Comparison of ENCODE assay signal across 2 cellular contexts in the genomic region with DNA sequence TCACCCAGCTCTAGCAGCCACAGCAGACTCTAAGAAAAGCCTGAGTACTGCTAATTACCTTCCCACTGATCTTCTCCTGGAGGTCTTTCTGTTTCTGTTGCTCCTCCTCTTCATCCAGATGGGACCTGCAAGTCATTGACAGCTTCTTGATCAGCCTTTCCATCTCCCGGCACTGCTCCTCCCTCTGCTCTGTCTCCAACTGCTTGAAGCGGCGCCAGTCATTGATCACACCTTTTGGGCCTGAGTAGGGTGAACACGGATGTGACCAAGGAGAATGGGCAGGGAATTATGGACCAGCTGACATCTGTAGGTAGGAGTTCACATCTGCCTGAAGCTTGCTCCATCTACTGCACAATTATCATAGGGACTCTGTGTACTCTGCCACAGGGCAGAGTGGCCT.
TF ChIP-seq lines count a peak whose summit lies in the region.

No MANE protein-coding gene starts in this region.

TF ChIP-seq in IMR-90, 13 proteins besides CTCF, POLR2A, EP300 and RAD21:
- TF ChIP-seq CEBPB (IDR thresholded peaks at IDR 0.05; ENCODE audit: low read depth, low read length): no peak
- TF ChIP-seq CHD1 (IDR thresholded peaks at IDR 0.05; ENCODE audit: low read depth, low read length): no peak
- no peak for TF ChIP-seq MXI1 (IDR thresholded peaks at IDR 0.05; ENCODE audit: borderline replicate concordance, low read depth, low read length)
- no peak for TF ChIP-seq MAZ (IDR thresholded peaks at IDR 0.05; ENCODE audit: borderline replicate concordance, low read depth, low read length)
- no peak for TF ChIP-seq FOS (IDR thresholded peaks at IDR 0.05; ENCODE audit: low read depth, low read length)
- TF ChIP-seq USF2 (IDR thresholded peaks at IDR 0.05; ENCODE audit: low read depth, low read length): no peak
- no peak for TF ChIP-seq MAFK (IDR thresholded peaks at IDR 0.05; ENCODE audit: low read depth, low read length)
- TF ChIP-seq SMC3 (IDR thresholded peaks at IDR 0.05; ENCODE audit: low read depth, low read length): no peak
- TF ChIP-seq RCOR1 (IDR thresholded peaks at IDR 0.05; ENCODE audit: insufficient replicate concordance, low read length): no peak
- TF ChIP-seq NFE2L2 (IDR thresholded peaks at IDR 0.05; ENCODE audit: low read depth, low read length): no peak
- no peak for TF ChIP-seq ELK1 (IDR thresholded peaks at IDR 0.05; ENCODE audit: borderline replicate concordance, low read depth, low read length)
- TF ChIP-seq BHLHE40 (IDR thresholded peaks at IDR 0.05; ENCODE audit: low read depth, low read length): no peak

TF ChIP-seq in WTC11, 78 proteins besides CTCF, POLR2A, EP300 and RAD21:
- TF ChIP-seq ZNF532 (CRISPR knock-in tag; IDR thresholded peaks at IDR 0.05; ENCODE audit: borderline replicate concordance) (no peak), ZBTB43 (CRISPR knock-in tag; IDR thresholded peaks at IDR 0.05) (no peak), NFE2L1 (CRISPR knock-in tag; IDR thresholded peaks at IDR 0.05) (no peak), NR2C2 (CRISPR knock-in tag; IDR thresholded peaks at IDR 0.05) (no peak), ZNF396 (CRISPR knock-in tag; IDR thresholded peaks at IDR 0.05; ENCODE audit: borderline replicate concordance) (no peak), ZNF138 (CRISPR knock-in tag; conservative IDR thresholded peaks at IDR 0.05) (no peak), AFF4 (CRISPR knock-in tag; IDR thresholded peaks at IDR 0.05; ENCODE audit: borderline replicate concordance) (no peak), KAT7 (CRISPR knock-in tag; IDR thresholded peaks at IDR 0.05; ENCODE audit: borderline replicate concordance) (no peak), GABPB1 (CRISPR knock-in tag; IDR thresholded peaks at IDR 0.05) (no peak), NR1H2 (CRISPR knock-in tag; IDR thresholded peaks at IDR 0.05) (no peak)
- TF ChIP-seq, protein P1, sequence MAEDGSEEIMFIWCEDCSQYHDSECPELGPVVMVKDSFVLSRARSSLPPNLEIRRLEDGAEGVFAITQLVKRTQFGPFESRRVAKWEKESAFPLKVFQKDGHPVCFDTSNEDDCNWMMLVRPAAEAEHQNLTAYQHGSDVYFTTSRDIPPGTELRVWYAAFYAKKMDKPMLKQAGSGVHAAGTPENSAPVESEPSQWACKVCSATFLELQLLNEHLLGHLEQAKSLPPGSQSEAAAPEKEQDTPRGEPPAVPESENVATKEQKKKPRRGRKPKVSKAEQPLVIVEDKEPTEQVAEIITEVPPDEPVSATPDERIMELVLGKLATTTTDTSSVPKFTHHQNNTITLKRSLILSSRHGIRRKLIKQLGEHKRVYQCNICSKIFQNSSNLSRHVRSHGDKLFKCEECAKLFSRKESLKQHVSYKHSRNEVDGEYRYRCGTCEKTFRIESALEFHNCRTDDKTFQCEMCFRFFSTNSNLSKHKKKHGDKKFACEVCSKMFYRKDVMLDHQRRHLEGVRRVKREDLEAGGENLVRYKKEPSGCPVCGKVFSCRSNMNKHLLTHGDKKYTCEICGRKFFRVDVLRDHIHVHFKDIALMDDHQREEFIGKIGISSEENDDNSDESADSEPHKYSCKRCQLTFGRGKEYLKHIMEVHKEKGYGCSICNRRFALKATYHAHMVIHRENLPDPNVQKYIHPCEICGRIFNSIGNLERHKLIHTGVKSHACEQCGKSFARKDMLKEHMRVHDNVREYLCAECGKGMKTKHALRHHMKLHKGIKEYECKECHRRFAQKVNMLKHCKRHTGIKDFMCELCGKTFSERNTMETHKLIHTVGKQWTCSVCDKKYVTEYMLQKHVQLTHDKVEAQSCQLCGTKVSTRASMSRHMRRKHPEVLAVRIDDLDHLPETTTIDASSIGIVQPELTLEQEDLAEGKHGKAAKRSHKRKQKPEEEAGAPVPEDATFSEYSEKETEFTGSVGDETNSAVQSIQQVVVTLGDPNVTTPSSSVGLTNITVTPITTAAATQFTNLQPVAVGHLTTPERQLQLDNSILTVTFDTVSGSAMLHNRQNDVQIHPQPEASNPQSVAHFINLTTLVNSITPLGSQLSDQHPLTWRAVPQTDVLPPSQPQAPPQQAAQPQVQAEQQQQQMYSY (CRISPR knock-in tag; IDR thresholded peaks at IDR 0.05): no peak
- TF ChIP-seq, protein P2, sequence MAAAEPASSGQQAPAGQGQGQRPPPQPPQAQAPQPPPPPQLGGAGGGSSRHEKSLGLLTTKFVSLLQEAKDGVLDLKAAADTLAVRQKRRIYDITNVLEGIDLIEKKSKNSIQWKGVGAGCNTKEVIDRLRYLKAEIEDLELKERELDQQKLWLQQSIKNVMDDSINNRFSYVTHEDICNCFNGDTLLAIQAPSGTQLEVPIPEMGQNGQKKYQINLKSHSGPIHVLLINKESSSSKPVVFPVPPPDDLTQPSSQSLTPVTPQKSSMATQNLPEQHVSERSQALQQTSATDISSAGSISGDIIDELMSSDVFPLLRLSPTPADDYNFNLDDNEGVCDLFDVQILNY (CRISPR knock-in tag; IDR thresholded peaks at IDR 0.05): no peak
- TF ChIP-seq, protein P3, sequence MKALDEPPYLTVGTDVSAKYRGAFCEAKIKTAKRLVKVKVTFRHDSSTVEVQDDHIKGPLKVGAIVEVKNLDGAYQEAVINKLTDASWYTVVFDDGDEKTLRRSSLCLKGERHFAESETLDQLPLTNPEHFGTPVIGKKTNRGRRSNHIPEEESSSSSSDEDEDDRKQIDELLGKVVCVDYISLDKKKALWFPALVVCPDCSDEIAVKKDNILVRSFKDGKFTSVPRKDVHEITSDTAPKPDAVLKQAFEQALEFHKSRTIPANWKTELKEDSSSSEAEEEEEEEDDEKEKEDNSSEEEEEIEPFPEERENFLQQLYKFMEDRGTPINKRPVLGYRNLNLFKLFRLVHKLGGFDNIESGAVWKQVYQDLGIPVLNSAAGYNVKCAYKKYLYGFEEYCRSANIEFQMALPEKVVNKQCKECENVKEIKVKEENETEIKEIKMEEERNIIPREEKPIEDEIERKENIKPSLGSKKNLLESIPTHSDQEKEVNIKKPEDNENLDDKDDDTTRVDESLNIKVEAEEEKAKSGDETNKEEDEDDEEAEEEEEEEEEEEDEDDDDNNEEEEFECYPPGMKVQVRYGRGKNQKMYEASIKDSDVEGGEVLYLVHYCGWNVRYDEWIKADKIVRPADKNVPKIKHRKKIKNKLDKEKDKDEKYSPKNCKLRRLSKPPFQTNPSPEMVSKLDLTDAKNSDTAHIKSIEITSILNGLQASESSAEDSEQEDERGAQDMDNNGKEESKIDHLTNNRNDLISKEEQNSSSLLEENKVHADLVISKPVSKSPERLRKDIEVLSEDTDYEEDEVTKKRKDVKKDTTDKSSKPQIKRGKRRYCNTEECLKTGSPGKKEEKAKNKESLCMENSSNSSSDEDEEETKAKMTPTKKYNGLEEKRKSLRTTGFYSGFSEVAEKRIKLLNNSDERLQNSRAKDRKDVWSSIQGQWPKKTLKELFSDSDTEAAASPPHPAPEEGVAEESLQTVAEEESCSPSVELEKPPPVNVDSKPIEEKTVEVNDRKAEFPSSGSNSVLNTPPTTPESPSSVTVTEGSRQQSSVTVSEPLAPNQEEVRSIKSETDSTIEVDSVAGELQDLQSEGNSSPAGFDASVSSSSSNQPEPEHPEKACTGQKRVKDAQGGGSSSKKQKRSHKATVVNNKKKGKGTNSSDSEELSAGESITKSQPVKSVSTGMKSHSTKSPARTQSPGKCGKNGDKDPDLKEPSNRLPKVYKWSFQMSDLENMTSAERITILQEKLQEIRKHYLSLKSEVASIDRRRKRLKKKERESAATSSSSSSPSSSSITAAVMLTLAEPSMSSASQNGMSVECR (CRISPR knock-in tag; IDR thresholded peaks at IDR 0.05; ENCODE audit: borderline replicate concordance): no peak
- TF ChIP-seq, protein P4, sequence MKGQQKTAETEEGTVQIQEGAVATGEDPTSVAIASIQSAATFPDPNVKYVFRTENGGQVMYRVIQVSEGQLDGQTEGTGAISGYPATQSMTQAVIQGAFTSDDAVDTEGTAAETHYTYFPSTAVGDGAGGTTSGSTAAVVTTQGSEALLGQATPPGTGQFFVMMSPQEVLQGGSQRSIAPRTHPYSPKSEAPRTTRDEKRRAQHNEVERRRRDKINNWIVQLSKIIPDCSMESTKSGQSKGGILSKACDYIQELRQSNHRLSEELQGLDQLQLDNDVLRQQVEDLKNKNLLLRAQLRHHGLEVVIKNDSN (CRISPR knock-in tag; IDR thresholded peaks at IDR 0.05): no peak
TF ChIP-seq in WTC11: peak in this region for 0.
